1 cellular context compared by ENCODE assay signal in the genomic region with DNA sequence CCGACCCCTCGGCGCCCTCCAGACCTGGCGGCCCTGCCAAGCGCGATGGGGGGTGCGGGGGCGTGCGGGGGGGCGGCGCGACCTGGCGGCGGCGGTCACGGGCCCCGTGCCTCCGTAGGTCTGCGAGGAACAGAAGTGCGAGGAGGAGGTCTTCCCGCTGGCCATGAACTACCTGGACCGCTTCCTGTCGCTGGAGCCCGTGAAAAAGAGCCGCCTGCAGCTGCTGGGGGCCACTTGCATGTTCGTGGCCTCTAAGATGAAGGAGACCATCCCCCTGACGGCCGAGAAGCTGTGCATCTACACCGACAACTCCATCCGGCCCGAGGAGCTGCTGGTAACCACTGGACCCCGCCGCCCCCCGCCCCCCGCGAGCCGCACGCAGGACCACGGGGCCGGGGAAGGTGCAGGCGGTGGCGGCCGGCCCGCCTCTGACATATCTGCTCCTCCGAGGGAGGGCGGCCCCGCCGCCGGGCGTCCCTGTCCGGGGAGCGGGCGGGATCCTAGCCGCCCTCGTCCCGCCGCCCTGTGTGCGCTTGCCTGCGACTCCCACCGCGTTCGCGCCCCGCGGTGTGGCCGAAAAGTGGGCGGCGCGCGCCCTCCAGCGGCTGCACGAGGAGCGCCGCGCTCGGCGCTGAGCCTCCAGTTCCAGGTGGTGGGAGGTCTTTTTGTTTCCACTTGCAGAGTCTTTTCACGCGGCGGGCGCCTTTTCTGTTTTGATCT.
A peak's percentile ranks its signal among the peaks of the same experiment; 100 is the strongest.
TF ChIP-seq lines count a peak whose summit lies in the region.

No MANE protein-coding gene starts in this region.

TF ChIP-seq in HepG2, 621 proteins besides CTCF, POLR2A, EP300 and RAD21 (continued from another document and continues in another):
- TF ChIP-seq KIAA2018 (CRISPR knock-in tag; IDR thresholded peaks at IDR 0.05; ENCODE audit: borderline replicate concordance), result no peak
- TF ChIP-seq ZNF180 (CRISPR knock-in tag; IDR thresholded peaks at IDR 0.05; ENCODE audit: borderline replicate concordance, low read depth), result no peak
- TF ChIP-seq ZNF644 (CRISPR knock-in tag; IDR thresholded peaks at IDR 0.05; ENCODE audit: low read depth), result no peak
- TF ChIP-seq, protein P1, sequence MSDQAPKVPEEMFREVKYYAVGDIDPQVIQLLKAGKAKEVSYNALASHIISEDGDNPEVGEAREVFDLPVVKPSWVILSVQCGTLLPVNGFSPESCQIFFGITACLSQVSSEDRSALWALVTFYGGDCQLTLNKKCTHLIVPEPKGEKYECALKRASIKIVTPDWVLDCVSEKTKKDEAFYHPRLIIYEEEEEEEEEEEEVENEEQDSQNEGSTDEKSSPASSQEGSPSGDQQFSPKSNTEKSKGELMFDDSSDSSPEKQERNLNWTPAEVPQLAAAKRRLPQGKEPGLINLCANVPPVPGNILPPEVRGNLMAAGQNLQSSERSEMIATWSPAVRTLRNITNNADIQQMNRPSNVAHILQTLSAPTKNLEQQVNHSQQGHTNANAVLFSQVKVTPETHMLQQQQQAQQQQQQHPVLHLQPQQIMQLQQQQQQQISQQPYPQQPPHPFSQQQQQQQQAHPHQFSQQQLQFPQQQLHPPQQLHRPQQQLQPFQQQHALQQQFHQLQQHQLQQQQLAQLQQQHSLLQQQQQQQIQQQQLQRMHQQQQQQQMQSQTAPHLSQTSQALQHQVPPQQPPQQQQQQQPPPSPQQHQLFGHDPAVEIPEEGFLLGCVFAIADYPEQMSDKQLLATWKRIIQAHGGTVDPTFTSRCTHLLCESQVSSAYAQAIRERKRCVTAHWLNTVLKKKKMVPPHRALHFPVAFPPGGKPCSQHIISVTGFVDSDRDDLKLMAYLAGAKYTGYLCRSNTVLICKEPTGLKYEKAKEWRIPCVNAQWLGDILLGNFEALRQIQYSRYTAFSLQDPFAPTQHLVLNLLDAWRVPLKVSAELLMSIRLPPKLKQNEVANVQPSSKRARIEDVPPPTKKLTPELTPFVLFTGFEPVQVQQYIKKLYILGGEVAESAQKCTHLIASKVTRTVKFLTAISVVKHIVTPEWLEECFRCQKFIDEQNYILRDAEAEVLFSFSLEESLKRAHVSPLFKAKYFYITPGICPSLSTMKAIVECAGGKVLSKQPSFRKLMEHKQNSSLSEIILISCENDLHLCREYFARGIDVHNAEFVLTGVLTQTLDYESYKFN (CRISPR knock-in tag; conservative IDR thresholded peaks at IDR 0.05), result no peak
- no peak for TF ChIP-seq REL (CRISPR knock-in tag; conservative IDR thresholded peaks at IDR 0.05)
- no peak for TF ChIP-seq ZFP90 (CRISPR knock-in tag; IDR thresholded peaks at IDR 0.05; ENCODE audit: borderline replicate concordance)
- no peak for TF ChIP-seq ZNF235 (CRISPR knock-in tag; IDR thresholded peaks at IDR 0.05; ENCODE audit: borderline replicate concordance)
- TF ChIP-seq CEBPG (CRISPR knock-in tag; IDR thresholded peaks at IDR 0.05), result no peak
- no peak for TF ChIP-seq BATF2 (CRISPR knock-in tag; IDR thresholded peaks at IDR 0.05)
- no peak for TF ChIP-seq ZNF878 (CRISPR knock-in tag; IDR thresholded peaks at IDR 0.05)
- TF ChIP-seq SMARCE1 (IDR thresholded peaks at IDR 0.05; ENCODE audit: borderline replicate concordance), result no peak
- TF ChIP-seq MTA3 (CRISPR knock-in tag; IDR thresholded peaks at IDR 0.05), result no peak
- TF ChIP-seq MXD4 (CRISPR knock-in tag; IDR thresholded peaks at IDR 0.05), result no peak
- TF ChIP-seq, protein P2, sequence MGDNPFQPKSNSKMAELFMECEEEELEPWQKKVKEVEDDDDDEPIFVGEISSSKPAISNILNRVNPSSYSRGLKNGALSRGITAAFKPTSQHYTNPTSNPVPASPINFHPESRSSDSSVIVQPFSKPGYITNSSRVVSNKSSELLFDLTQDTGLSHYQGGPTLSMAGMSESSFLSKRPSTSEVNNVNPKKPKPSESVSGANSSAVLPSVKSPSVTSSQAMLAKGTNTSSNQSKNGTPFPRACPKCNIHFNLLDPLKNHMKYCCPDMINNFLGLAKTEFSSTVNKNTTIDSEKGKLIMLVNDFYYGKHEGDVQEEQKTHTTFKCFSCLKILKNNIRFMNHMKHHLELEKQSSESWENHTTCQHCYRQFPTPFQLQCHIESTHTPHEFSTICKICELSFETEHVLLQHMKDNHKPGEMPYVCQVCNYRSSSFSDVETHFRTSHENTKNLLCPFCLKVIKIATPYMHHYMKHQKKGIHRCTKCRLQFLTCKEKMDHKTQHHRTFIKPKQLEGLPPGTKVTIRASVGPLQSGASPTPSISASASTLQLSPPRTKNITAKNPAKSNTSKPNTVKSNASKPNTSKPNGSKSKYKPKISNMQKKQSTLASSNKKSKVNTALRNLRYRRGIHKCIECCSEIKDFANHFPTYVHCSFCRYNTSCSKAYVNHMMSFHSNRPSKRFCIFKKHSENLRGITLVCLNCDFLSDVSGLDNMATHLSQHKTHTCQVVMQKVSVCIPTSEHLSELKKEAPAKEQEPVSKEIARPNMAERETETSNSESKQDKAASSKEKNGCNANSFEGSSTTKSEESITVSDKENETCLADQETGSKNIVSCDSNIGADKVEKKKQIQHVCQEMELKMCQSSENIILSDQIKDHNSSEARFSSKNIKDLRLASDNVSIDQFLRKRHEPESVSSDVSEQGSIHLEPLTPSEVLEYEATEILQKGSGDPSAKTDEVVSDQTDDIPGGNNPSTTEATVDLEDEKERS (CRISPR knock-in tag; IDR thresholded peaks at IDR 0.05), result no peak
- TF ChIP-seq POGK (CRISPR knock-in tag; conservative IDR thresholded peaks at IDR 0.05), result peak; percentile 80; the same call in 1 of the 2 replicates
- 0 out of 2 replicates have a peak, but pooled peaks have one; percentile 55 for TF ChIP-seq ZSCAN29 (CRISPR knock-in tag; conservative IDR thresholded peaks at IDR 0.05)
- TF ChIP-seq ZMYM3 (CRISPR knock-in tag; IDR thresholded peaks at IDR 0.05), result no peak
- no peak for TF ChIP-seq ZNF382 (CRISPR knock-in tag; IDR thresholded peaks at IDR 0.05; ENCODE audit: borderline replicate concordance)
- no peak for TF ChIP-seq RFX3 (CRISPR knock-in tag; IDR thresholded peaks at IDR 0.05)
- TF ChIP-seq GTF3A (CRISPR knock-in tag; conservative IDR thresholded peaks at IDR 0.05), result no peak
- TF ChIP-seq, protein P3, sequence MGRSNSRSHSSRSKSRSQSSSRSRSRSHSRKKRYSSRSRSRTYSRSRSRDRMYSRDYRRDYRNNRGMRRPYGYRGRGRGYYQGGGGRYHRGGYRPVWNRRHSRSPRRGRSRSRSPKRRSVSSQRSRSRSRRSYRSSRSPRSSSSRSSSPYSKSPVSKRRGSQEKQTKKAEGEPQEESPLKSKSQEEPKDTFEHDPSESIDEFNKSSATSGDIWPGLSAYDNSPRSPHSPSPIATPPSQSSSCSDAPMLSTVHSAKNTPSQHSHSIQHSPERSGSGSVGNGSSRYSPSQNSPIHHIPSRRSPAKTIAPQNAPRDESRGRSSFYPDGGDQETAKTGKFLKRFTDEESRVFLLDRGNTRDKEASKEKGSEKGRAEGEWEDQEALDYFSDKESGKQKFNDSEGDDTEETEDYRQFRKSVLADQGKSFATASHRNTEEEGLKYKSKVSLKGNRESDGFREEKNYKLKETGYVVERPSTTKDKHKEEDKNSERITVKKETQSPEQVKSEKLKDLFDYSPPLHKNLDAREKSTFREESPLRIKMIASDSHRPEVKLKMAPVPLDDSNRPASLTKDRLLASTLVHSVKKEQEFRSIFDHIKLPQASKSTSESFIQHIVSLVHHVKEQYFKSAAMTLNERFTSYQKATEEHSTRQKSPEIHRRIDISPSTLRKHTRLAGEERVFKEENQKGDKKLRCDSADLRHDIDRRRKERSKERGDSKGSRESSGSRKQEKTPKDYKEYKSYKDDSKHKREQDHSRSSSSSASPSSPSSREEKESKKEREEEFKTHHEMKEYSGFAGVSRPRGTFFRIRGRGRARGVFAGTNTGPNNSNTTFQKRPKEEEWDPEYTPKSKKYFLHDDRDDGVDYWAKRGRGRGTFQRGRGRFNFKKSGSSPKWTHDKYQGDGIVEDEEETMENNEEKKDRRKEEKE (IDR thresholded peaks at IDR 0.05), result no peak
- 0 out of 2 replicates have a peak, but pooled peaks have one; percentile 13 for TF ChIP-seq ZNF709 (CRISPR knock-in tag; IDR thresholded peaks at IDR 0.05)
- no peak for TF ChIP-seq ARID3A (IDR thresholded peaks at IDR 0.05; ENCODE audit: low read depth, low read length)
- peak; percentile 26; the same call in 1 of the 2 replicates for TF ChIP-seq ZNF788 (CRISPR knock-in tag; IDR thresholded peaks at IDR 0.05; ENCODE audit: borderline replicate concordance)
- TF ChIP-seq PTBP1 (IDR thresholded peaks at IDR 0.05; ENCODE audit: low read depth, low read length, poor library complexity, severe bottlenecking), result no peak
- no peak for TF ChIP-seq NCOA5 (CRISPR knock-in tag; IDR thresholded peaks at IDR 0.05)
- no peak for TF ChIP-seq DNMT1 (CRISPR knock-in tag; IDR thresholded peaks at IDR 0.05)
